16 cellular contexts compared by ENCODE assay signal in the genomic region with DNA sequence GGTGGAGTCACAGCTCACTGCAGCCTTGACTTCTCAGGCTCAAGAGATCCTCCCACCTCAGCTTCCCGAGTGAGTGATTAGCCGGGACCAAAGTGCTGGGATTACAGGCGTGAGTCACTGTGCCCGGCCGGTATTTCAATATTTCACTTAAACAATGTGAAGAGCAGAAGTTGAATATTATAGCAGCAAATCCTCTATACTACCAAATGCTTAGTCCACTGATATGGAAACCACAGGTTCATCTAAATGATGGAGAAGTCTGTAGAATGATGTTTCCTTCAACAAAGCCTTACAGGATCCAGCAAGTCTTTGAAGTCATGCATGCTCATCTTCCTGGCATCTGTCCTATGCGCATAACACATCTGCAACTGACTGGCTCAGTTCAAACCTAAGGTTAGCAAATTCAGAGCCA. TPM values are rescaled to one million over a fixed set of nuclear protein-coding genes. Genes with fewer than 3 reads are reported as not detected.
A peak's percentile ranks its signal among the peaks of the same experiment; 100 is the strongest.
DNase-seq lines count a peak whose midpoint lies in the region; ATAC-seq, FAIRE-seq and TF ChIP-seq lines count a peak whose summit lies in the region.
"Had no signal": no experiment of that assay in that cellular context is flagged by ENCODE, and none has a peak within 500 bp of the region (broad histone marks: within the 10 kb centered on the region; RNA-seq: fewer than 3 reads in every experiment).

No MANE protein-coding gene starts in this region.

- CTCF ChIA-PET in Calu3 (lab: Charles Lee), result interaction anchor here (0.7 to 1.4 kb wide), 5 partner anchors 18 to 111 kb away, joined by 3 read pairs; no protein-coding TSS in a partner anchor
- CTCF ChIA-PET in PC-3 (lab: Charles Lee), result interaction anchor here (0.6 kb wide), 1 partner anchor 29 kb away, joined by 3 read pairs; no protein-coding TSS in a partner anchor
- CTCF ChIA-PET in HepG2 (lab: Yijun Ruan, JAX; ENCODE audit: low intra/inter-chr PET ratio, low total read pairs), result no interaction called here
- CTCF ChIA-PET in OCI-LY7 (lab: Charles Lee; ENCODE audit: unreplicated experiment), result no interaction called here

- H3K79me2 ChIP-seq in PC-3 (ENCODE audit: low read length) (no peaks in the 10 kb centered on the region), HepG2 (ENCODE audit: insufficient read depth, low read length) (no peaks in the 10 kb centered on the region), OCI-LY7 (ENCODE audit: insufficient read depth, low read depth, low read length) (no peaks in the 10 kb centered on the region)

- in situ Hi-C loops in HepG2 (cut with HindIII; ENCODE audit: extremely low pct_ligation_motif_present, low pct_unique_long_range_greater_than_20kb), result no loop called here

- H3K27ac ChIP-seq in PC-3 (ENCODE audit: low read length) (peak overlapping the region; percentile 53), HepG2 (ENCODE audit: extremely low read length, insufficient read depth, low read length) (no peak overlapping the region), OCI-LY7 (ENCODE audit: low read depth, low read length, poor library complexity, severe bottlenecking) (no peak overlapping the region), upper lobe of right lung (no peak overlapping the region)
- H3K27ac ChIP-seq: psoas muscle had no signal

- DNase-seq in Calu3, result peak; percentile 47
- peak; percentile 80 for DNase-seq in PC-3
- peak; percentile 60 for DNase-seq in choroid plexus epithelial cell (ENCODE audit: low read depth)
- peak; percentile 51 for DNase-seq in HepG2 (ENCODE audit: low spot score)
- DNase-seq in OCI-LY7 (ENCODE audit: low spot score), result no peak
- no peak for DNase-seq in OCI-M2 (lab: John Stamatoyannopoulos, UW; ENCODE audit: unreplicated experiment)
- no peak for DNase-seq in superior temporal gyrus (ENCODE audit: extremely low spot score)
- DNase-seq in upper lobe of right lung, result no peak
- DNase-seq: activated naive CD4-positive, alpha-beta T cell treated with anti-CD3 and anti-CD28 coated beads, Interleukin-2, amount 10 ng/mL, durations not matched to agents 7 days and 5 days; BE2C; midbrain; NCI-H2081; psoas muscle; stimulated activated CD4-positive, alpha-beta T cell treated with anti-CD3 and anti-CD28 coated beads, Interleukin-4, amount 100 ng/mL, for 24 hours; stimulated activated naive CD4-positive, alpha-beta T cell treated with Interleukin-2 at 50 U/mL for 16 hours; T-helper 9 cell had no signal

- no peak for TF ChIP-seq RAD21 in HepG2 (CRISPR knock-in tag; IDR thresholded peaks at IDR 0.05)

- ATAC-seq in PC-3 (peak; percentile 67), HepG2 (peak; percentile 87), upper lobe of right lung (no peak)
- ATAC-seq: psoas muscle had no signal

- H3K4me1 ChIP-seq in PC-3 (ENCODE audit: insufficient read depth, low read length) (peaks cover 56% of the 10 kb centered on the region), HepG2 (ENCODE audit: insufficient read depth, low read length) (peaks cover 39% of the 10 kb centered on the region), OCI-LY7 (ENCODE audit: insufficient read depth, low read length, poor library complexity, severe bottlenecking) (no peaks in the 10 kb centered on the region), upper lobe of right lung (no peaks in the 10 kb centered on the region)
- H3K4me1 ChIP-seq: BE2C, psoas muscle had no signal

- H3K36me3 Mint-ChIP-seq in Calu3 (ENCODE audit: insufficient read depth, unreplicated experiment), result no peaks in the 10 kb centered on the region
- H3K36me3 Mint-ChIP-seq: activated naive CD4-positive, alpha-beta T cell treated with anti-CD3 and anti-CD28 coated beads, Interleukin-2, amount 10 ng/mL, durations not matched to agents 7 days and 5 days had no signal

- H3K36me3 ChIP-seq in PC-3 (ENCODE audit: low read depth, low read length), result no peaks in the 10 kb centered on the region
- H3K36me3 ChIP-seq in HepG2 (replicated peaks in 1 of 2; ENCODE audit: control insufficient read depth in 1 of 2, insufficient read depth in 2 of 2, low read length in 2 of 2), result no peaks in the 10 kb centered on the region
- H3K36me3 ChIP-seq in OCI-LY7 (ENCODE audit: insufficient read depth, low read length), result no peaks in the 10 kb centered on the region
- H3K36me3 ChIP-seq in upper lobe of right lung, result no peaks in the 10 kb centered on the region
- H3K36me3 ChIP-seq: BE2C had no signal

- H3K4me1 Mint-ChIP-seq in Calu3 (ENCODE audit: low read depth, unreplicated experiment), result peaks cover 54% of the 10 kb centered on the region
- H3K4me1 Mint-ChIP-seq: activated naive CD4-positive, alpha-beta T cell treated with anti-CD3 and anti-CD28 coated beads, Interleukin-2, amount 10 ng/mL, durations not matched to agents 7 days and 5 days had no signal

- no peak overlapping the region for H3K4me3 Mint-ChIP-seq in Calu3 (ENCODE audit: low read depth, unreplicated experiment)
- H3K4me3 Mint-ChIP-seq: activated naive CD4-positive, alpha-beta T cell treated with anti-CD3 and anti-CD28 coated beads, Interleukin-2, amount 10 ng/mL, durations not matched to agents 7 days and 5 days had no signal

- WGBS in HepG2 (ENCODE audit: low lambda C conversion rate), result 0% methylated on average over 6 of the region's 6 CpGs

- H2AFZ ChIP-seq in PC-3 (ENCODE audit: low read length) (peak overlapping the region; percentile 2; the same call in 1 of the 2 replicates), HepG2 (ENCODE audit: low read length) (no peak overlapping the region), OCI-LY7 (ENCODE audit: low read length) (no peak overlapping the region)

- 0 out of 4 replicates have a peak, but pooled peaks of 1 of the 2 experiments have one; percentile 7 for TF ChIP-seq EP300 in HepG2 (IDR thresholded peaks at IDR 0.05; ENCODE audit: low read depth in 2 of 2, low read length in 2 of 2)
- TF ChIP-seq EP300 in HepG2 (CRISPR knock-in tag; IDR thresholded peaks at IDR 0.05; ENCODE audit: borderline replicate concordance), result no peak

- H3K4me3 ChIP-seq in PC-3 (ENCODE audit: low read length) (no peak overlapping the region), choroid plexus epithelial cell (ENCODE audit: low read depth, low read length) (no peak overlapping the region), HepG2 (replicated peaks in 1 of 3; ENCODE audit: insufficient read depth in 1 of 3, low read depth in 2 of 3, low read length in 3 of 3) (no peak overlapping the region), OCI-LY7 (ENCODE audit: low read depth, low read length, poor library complexity, severe bottlenecking) (no peak overlapping the region), upper lobe of right lung (no peak overlapping the region)
- H3K4me3 ChIP-seq: psoas muscle had no signal

- FAIRE-seq in HepG2 (lab: Jason Lieb, UNC), result no peak

- H3K27me3 ChIP-seq in PC-3 (ENCODE audit: low read length) (no peaks in the 10 kb centered on the region), HepG2 (ENCODE audit: control insufficient read depth in 1 of 2, insufficient read depth in 2 of 2, low read length in 2 of 2) (no peaks in the 10 kb centered on the region), upper lobe of right lung (peaks cover 10% of the 10 kb centered on the region)

- H3K9ac ChIP-seq in PC-3 (ENCODE audit: low read length), result no peak overlapping the region
- no peak overlapping the region for H3K9ac ChIP-seq in HepG2 (ENCODE audit: insufficient read depth, low read depth, low read length)

- H3K27ac Mint-ChIP-seq in Calu3 (ENCODE audit: unreplicated experiment), result no peak overlapping the region
- H3K27ac Mint-ChIP-seq: activated naive CD4-positive, alpha-beta T cell treated with anti-CD3 and anti-CD28 coated beads, Interleukin-2, amount 10 ng/mL, durations not matched to agents 7 days and 5 days had no signal

- H3K9me3 Mint-ChIP-seq in Calu3 (ENCODE audit: low read depth, unreplicated experiment), result no peaks in the 10 kb centered on the region
- H3K9me3 Mint-ChIP-seq: activated naive CD4-positive, alpha-beta T cell treated with anti-CD3 and anti-CD28 coated beads, Interleukin-2, amount 10 ng/mL, durations not matched to agents 7 days and 5 days had no signal

- no peak for TF ChIP-seq POLR2A in HepG2 (IDR thresholded peaks at IDR 0.05; ENCODE audit: insufficient read depth in 1 of 2, low read depth in 2 of 2, low read length in 2 of 2)

- no TSS peak for BruUV-seq in Calu3 (replicated peaks; lab: Mats Ljungman, UMichigan)
- no TSS peak for BruUV-seq in PC-3 (replicated peaks; lab: Mats Ljungman, UMichigan)
- BruUV-seq in HepG2 (replicated peaks; lab: Mats Ljungman, UMichigan), result no TSS peak
- BruUV-seq in OCI-LY7 (replicated peaks; lab: Mats Ljungman, UMichigan), result no TSS peak

- no peaks in the 10 kb centered on the region for H3K27me3 Mint-ChIP-seq in Calu3 (ENCODE audit: unreplicated experiment)

- H3K9me3 ChIP-seq in PC-3 (ENCODE audit: low read length) (no peaks in the 10 kb centered on the region), HepG2 (ENCODE audit: low read length) (no peaks in the 10 kb centered on the region), OCI-LY7 (ENCODE audit: low read length) (no peaks in the 10 kb centered on the region), upper lobe of right lung (no peaks in the 10 kb centered on the region)
- H3K9me3 ChIP-seq: BE2C, psoas muscle had no signal

- H3F3A ChIP-seq in PC-3 (ENCODE audit: low read length, unreplicated experiment), result peaks cover 12% of the 10 kb centered on the region

- no peak for TF ChIP-seq CTCF in Calu3 (IDR thresholded peaks at IDR 0.05; ENCODE audit: unreplicated experiment)
- TF ChIP-seq CTCF in PC-3 (conservative IDR thresholded peaks at IDR 0.05; ENCODE audit: low read depth, low read length), result no peak
- TF ChIP-seq CTCF in choroid plexus epithelial cell (conservative IDR thresholded peaks at IDR 0.05; ENCODE audit: low read depth, low read length), result no peak
- TF ChIP-seq CTCF in HepG2 (CRISPR knock-in tag; IDR thresholded peaks at IDR 0.05), result no peak
- TF ChIP-seq CTCF in OCI-LY7 (conservative IDR thresholded peaks at IDR 0.05; ENCODE audit: low read length), result no peak
- TF ChIP-seq CTCF in upper lobe of right lung (IDR thresholded peaks at IDR 0.05), result no peak

- intact Hi-C loops in Calu3 (cut with micrococcal nuclease; ENCODE audit: unreplicated experiment), result no loop called here
- intact Hi-C loops in PC-3 (cut with micrococcal nuclease), result no loop called here
- intact Hi-C loops in HepG2 (cut with micrococcal nuclease; ENCODE audit: unreplicated experiment), result no loop called here
- intact Hi-C loops in OCI-LY7 (cut with micrococcal nuclease; ENCODE audit: unreplicated experiment), result no loop called here
- intact Hi-C loops in upper lobe of right lung (cut with DNase I), result no loop called here

- POLR2A ChIA-PET in PC-3 (lab: Charles Lee; ENCODE audit: unreplicated experiment), result interaction anchor here (0.6 kb wide), 1 partner anchor 11 kb away, joined by 3 read pairs; no protein-coding TSS in a partner anchor
- POLR2A ChIA-PET in HepG2 (lab: Yijun Ruan, JAX), result no interaction called here
- POLR2A ChIA-PET in OCI-LY7 (lab: Charles Lee), result no interaction called here

- H3K9me2 ChIP-seq in PC-3 (replicated peaks; ENCODE audit: low read length) (no peaks in the 10 kb centered on the region), OCI-LY7 (ENCODE audit: insufficient read depth, low read length) (no peaks in the 10 kb centered on the region)

- H4K20me1 ChIP-seq in PC-3 (ENCODE audit: low read length), result no peaks in the 10 kb centered on the region
- no peaks in the 10 kb centered on the region for H4K20me1 ChIP-seq in HepG2 (ENCODE audit: insufficient read depth, low read length)
- no peaks in the 10 kb centered on the region for H4K20me1 ChIP-seq in OCI-LY7 (ENCODE audit: insufficient read depth, low read length)

- peak overlapping the region; percentile 60 for H3K4me2 ChIP-seq in PC-3 (ENCODE audit: low read length)
- H3K4me2 ChIP-seq in HepG2 (ENCODE audit: low read depth, low read length), result peak overlapping the region; percentile 36
- H3K4me2 ChIP-seq in OCI-LY7 (ENCODE audit: low read length), result no peak overlapping the region

RNA-seq across cellular contexts. Expression of a gene that starts 20.3 kb away (rescaled TPM):
- total RNA-seq in Calu3 (2022) (31.9 and 35.5 TPM in 2 replicates), PC-3 (2014; rRNA removed) (21.7 and 26.7 TPM in 2 replicates), HepG2 (2016; rRNA removed; fragmentation: Illumina TruSeq; extraction: Trizol) (17.8 and 22.1 TPM in 2 replicates), OCI-LY7 (2022) (not detected in 2 replicates), upper lobe of right lung (39.9 TPM)
- total RNA-seq in HepG2 (2016; cell fraction: cytosol; rRNA removed; fragmentation: Illumina TruSeq; extraction: Trizol; ENCODE audit: low read depth), result 14.4 and 18.1 TPM in 2 replicates
- 19.7 and 21.3 TPM in 2 replicates for total RNA-seq in HepG2 (2016; cell fraction: insoluble cytoplasmic fraction; rRNA removed; fragmentation: Illumina TruSeq; extraction: Trizol)
- total RNA-seq in HepG2 (2016; cell fraction: membrane; rRNA removed; fragmentation: Illumina TruSeq; extraction: Trizol), result 7.7 and 8.4 TPM in 2 replicates
- total RNA-seq in HepG2 (2016; cell fraction: nucleus; rRNA removed; fragmentation: Illumina TruSeq; extraction: Trizol), result 36.5 and 36.9 TPM in 2 replicates
- 33.5 and 39.2 TPM in 2 replicates for polyA plus RNA-seq in HepG2 (2011; rRNA removed)
- polyA plus RNA-seq in HepG2 (2011; cell fraction: cytosol; rRNA removed), result 12.5 and 15.3 TPM in 2 replicates
- 35.7 and 38.2 TPM in 2 replicates for polyA plus RNA-seq in HepG2 (2011; cell fraction: nucleus; rRNA removed)
- polyA plus RNA-seq in HepG2 (2012), result 27.2 and 36.9 TPM in 2 replicates
- polyA plus RNA-seq in HepG2 (2016; cell fraction: cytosol; fragmentation: Illumina TruSeq; extraction: Trizol; ENCODE audit: low read depth), result 0.66 and 0.80 TPM in 2 replicates
- polyA plus RNA-seq in HepG2 (2016; cell fraction: insoluble cytoplasmic fraction; fragmentation: Illumina TruSeq; extraction: Trizol; ENCODE audit: low read depth), result 10.1 and 14.0 TPM in 2 replicates
- 2.0 TPM in 2 replicates for polyA plus RNA-seq in HepG2 (2016; cell fraction: membrane; fragmentation: Illumina TruSeq; extraction: Trizol; ENCODE audit: low read depth)
- polyA plus RNA-seq in HepG2 (2016; cell fraction: nucleus; fragmentation: Illumina TruSeq; extraction: Trizol; ENCODE audit: insufficient read depth, low read depth), result 40.1 and 43.4 TPM in 2 replicates
- polyA minus RNA-seq in HepG2 (2011; rRNA and poly(A)+ RNA removed; ENCODE audit: low replicate concordance), result 60.8 and 71.4 TPM in 2 replicates
- 20.9 and 27.9 TPM in 2 replicates for polyA minus RNA-seq in HepG2 (2011; cell fraction: cytosol; rRNA and poly(A)+ RNA removed)
- 93.1 and 97.1 TPM in 2 replicates for polyA minus RNA-seq in HepG2 (2011; cell fraction: nucleus; rRNA and poly(A)+ RNA removed)
- total RNA-seq in OCI-LY7 (2014; rRNA removed; shearing (Covaris generic)), result not detected in 2 replicates

Comparison
In these comparisons a context has a peak if more than half of its experiments do, and no peak if none do; other contexts are left out.
1. DNase-seq: peak in Calu3 (single experiment), PC-3 (single experiment), choroid plexus epithelial cell (single experiment) and HepG2 (single experiment); none in OCI-LY7 (single experiment), OCI-M2 (single experiment), superior temporal gyrus (single experiment) and upper lobe of right lung (single experiment).
2. RNA of a gene that starts 20.3 kb away (total RNA-seq): 39.9 TPM in upper lobe of right lung (single experiment), 31.9 to 35.5 TPM in Calu3, 21.7 to 26.7 TPM in PC-3 and 7.7 to 36.9 TPM in HepG2; not detected in OCI-LY7; every median in the first group is over 4 times any median in the second.
3. CTCF ChIA-PET loops: an anchor here in Calu3 (0.7 to 1.4 kb wide) and PC-3 (0.6 kb wide); none called in HepG2 and OCI-LY7.